ENCODE assay signal across 27 cellular contexts in genomic region chr5:151738125-151738848, GRCh38. TPM values are rescaled to one million over a fixed set of nuclear protein-coding genes. Genes with fewer than 3 reads are reported as not detected.
A peak's percentile ranks its signal among the peaks of the same experiment; 100 is the strongest.
DNase-seq lines count a peak whose midpoint lies in the region; ATAC-seq and TF ChIP-seq lines count a peak whose summit lies in the region.
"Had no signal": no experiment of that assay in that cellular context is flagged by ENCODE, and none has a peak within 500 bp of the region (broad histone marks: within the 10 kb centered on the region; RNA-seq: fewer than 3 reads in every experiment).

No MANE protein-coding gene starts in this region.

- no peaks in the 10 kb centered on the region for H4K20me1 ChIP-seq in fibroblast of lung (ENCODE audit: control insufficient read depth, extremely low read depth, insufficient read depth, low read length)

- H3K27ac ChIP-seq in RWPE2 (ENCODE audit: poor library complexity, severe bottlenecking) (peak overlapping the region; percentile 98), fibroblast of lung (ENCODE audit: insufficient read depth, low read length) (peak overlapping the region; percentile 93)
- H3K27ac ChIP-seq: prostate gland, thoracic aorta had no signal

- H3K27ac Mint-ChIP-seq in osteocyte (ENCODE audit: unreplicated experiment) = peak overlapping the region; percentile 96
- H3K27ac Mint-ChIP-seq in activated naive CD8-positive, alpha-beta T cell treated with anti-CD3 and anti-CD28 coated beads for 36 hours = no peak overlapping the region
- H3K27ac Mint-ChIP-seq: activated naive CD4-positive, alpha-beta T cell treated with anti-CD3 and anti-CD28 coated beads, Interleukin-2, amount 10 ng/mL, durations not matched to agents 7 days and 5 days; activated T-cell treated with anti-CD3 and anti-CD28 coated beads, Interleukin-2, amount 50 U/mL, for 72 hours; CD4-positive, alpha-beta T cell; stimulated activated effector memory CD8-positive, alpha-beta T cell treated with anti-CD3 and anti-CD28 coated beads, Interleukin-12 subunit alpha, Interleukin-12 subunit beta, amount 100 ng/mL, for 72 hours; T-cell had no signal

- peaks cover 29% of the 10 kb centered on the region for H3K4me1 ChIP-seq in RWPE2 (ENCODE audit: insufficient read depth, poor library complexity, severe bottlenecking)
- H3K4me1 ChIP-seq in fibroblast of lung (ENCODE audit: control insufficient read depth, extremely low read depth, insufficient read depth, low read length) = peaks cover 24% of the 10 kb centered on the region
- H3K4me1 ChIP-seq: prostate gland had no signal

- H3K4me3 Mint-ChIP-seq in osteocyte (ENCODE audit: unreplicated experiment) = no peak overlapping the region
- no peak overlapping the region for H3K4me3 Mint-ChIP-seq in activated naive CD8-positive, alpha-beta T cell treated with anti-CD3 and anti-CD28 coated beads for 36 hours
- H3K4me3 Mint-ChIP-seq: activated naive CD4-positive, alpha-beta T cell treated with anti-CD3 and anti-CD28 coated beads, Interleukin-2, amount 10 ng/mL, durations not matched to agents 7 days and 5 days; activated T-cell treated with anti-CD3 and anti-CD28 coated beads, Interleukin-2, amount 50 U/mL, for 72 hours; CD4-positive, alpha-beta T cell; stimulated activated effector memory CD8-positive, alpha-beta T cell treated with anti-CD3 and anti-CD28 coated beads, Interleukin-12 subunit alpha, Interleukin-12 subunit beta, amount 100 ng/mL, for 72 hours; T-cell had no signal

- H3K36me3 Mint-ChIP-seq in osteocyte (ENCODE audit: unreplicated experiment) = peaks cover 4% of the 10 kb centered on the region
- peaks cover 3% of the 10 kb centered on the region for H3K36me3 Mint-ChIP-seq in activated naive CD8-positive, alpha-beta T cell treated with anti-CD3 and anti-CD28 coated beads for 36 hours

- peaks cover 14% of the 10 kb centered on the region for H3K36me3 ChIP-seq in RWPE2 (ENCODE audit: low read depth)
- H3K36me3 ChIP-seq in fibroblast of lung (ENCODE audit: control insufficient read depth, insufficient read depth, low read length) = no peaks in the 10 kb centered on the region
- H3K36me3 ChIP-seq: prostate gland, thoracic aorta had no signal

- no peak overlapping the region for H3K4me2 ChIP-seq in fibroblast of lung (ENCODE audit: extremely low read depth, insufficient read depth, low read length)

- no peaks in the 10 kb centered on the region for H3K9me3 Mint-ChIP-seq in osteocyte (ENCODE audit: unreplicated experiment)
- no peaks in the 10 kb centered on the region for H3K9me3 Mint-ChIP-seq in activated naive CD8-positive, alpha-beta T cell treated with anti-CD3 and anti-CD28 coated beads for 36 hours
- H3K9me3 Mint-ChIP-seq: activated naive CD4-positive, alpha-beta T cell treated with anti-CD3 and anti-CD28 coated beads, Interleukin-2, amount 10 ng/mL, durations not matched to agents 7 days and 5 days; activated T-cell treated with anti-CD3 and anti-CD28 coated beads, Interleukin-2, amount 50 U/mL, for 72 hours; CD4-positive, alpha-beta T cell; stimulated activated effector memory CD8-positive, alpha-beta T cell treated with anti-CD3 and anti-CD28 coated beads, Interleukin-12 subunit alpha, Interleukin-12 subunit beta, amount 100 ng/mL, for 72 hours; T-cell had no signal

- no peak for ATAC-seq in RWPE2 (ENCODE audit: low read depth)
- no peak for ATAC-seq in HG03432 (IDR thresholded peaks at IDR 0.05; ENCODE audit: unreplicated experiment)
- no peak for ATAC-seq in GM21737 (IDR thresholded peaks at IDR 0.05; ENCODE audit: unreplicated experiment)
- ATAC-seq: activated T-cell treated with anti-CD3 and anti-CD28 coated beads, Interleukin-2, amount 50 U/mL, for 72 hours; left colon; stimulated activated effector memory CD8-positive, alpha-beta T cell treated with anti-CD3 and anti-CD28 coated beads, Interleukin-12 subunit alpha, Interleukin-12 subunit beta, amount 100 ng/mL, for 72 hours; T-cell had no signal

- H3K4me1 Mint-ChIP-seq in osteocyte (ENCODE audit: unreplicated experiment) = peaks cover 49% of the 10 kb centered on the region
- H3K4me1 Mint-ChIP-seq in activated naive CD8-positive, alpha-beta T cell treated with anti-CD3 and anti-CD28 coated beads for 36 hours = peaks cover 12% of the 10 kb centered on the region

- H2AFZ ChIP-seq in fibroblast of lung (ENCODE audit: low read length) = no peak overlapping the region

- TF ChIP-seq CTCF in RWPE2 (IDR thresholded peaks at IDR 0.05; ENCODE audit: poor library complexity, severe bottlenecking) (no peak), fibroblast of lung (conservative IDR thresholded peaks at IDR 0.05 in 1 of 2, IDR thresholded peaks at IDR 0.05 in 1 of 2; ENCODE audit: low read depth in 1 of 2, low read length in 2 of 2) (no peak), osteocyte (IDR thresholded peaks at IDR 0.05) (no peak)

- H3K4me3 ChIP-seq in RWPE2 (ENCODE audit: severe bottlenecking) (no peak overlapping the region), fibroblast of lung (replicated peaks in 1 of 4; ENCODE audit: control extremely low read depth in 1 of 4, insufficient read depth in 1 of 4, low read depth in 3 of 4, low read length in 4 of 4) (no peak overlapping the region)
- H3K4me3 ChIP-seq: prostate gland, thoracic aorta had no signal

- H3K27me3 ChIP-seq in RWPE2 (ENCODE audit: insufficient read depth, poor library complexity, severe bottlenecking) (no peaks in the 10 kb centered on the region), fibroblast of lung (ENCODE audit: control insufficient read depth, insufficient read depth, low read length) (no peaks in the 10 kb centered on the region)

- H3K9ac ChIP-seq in fibroblast of lung (ENCODE audit: insufficient read depth, low read length) = no peak overlapping the region

- H3K27me3 Mint-ChIP-seq in osteocyte (ENCODE audit: unreplicated experiment) = no peaks in the 10 kb centered on the region
- no peaks in the 10 kb centered on the region for H3K27me3 Mint-ChIP-seq in activated naive CD8-positive, alpha-beta T cell treated with anti-CD3 and anti-CD28 coated beads for 36 hours
- H3K27me3 Mint-ChIP-seq: activated naive CD4-positive, alpha-beta T cell treated with anti-CD3 and anti-CD28 coated beads, Interleukin-2, amount 10 ng/mL, durations not matched to agents 7 days and 5 days; CD4-positive, alpha-beta T cell; T-cell had no signal

- H3K9me3 ChIP-seq in RWPE2 (ENCODE audit: severe bottlenecking) (no peaks in the 10 kb centered on the region), fibroblast of lung (ENCODE audit: control insufficient read depth, insufficient read depth, low read depth, low read length) (no peaks in the 10 kb centered on the region)
- H3K9me3 ChIP-seq: prostate gland, thoracic aorta had no signal

- peak; percentile 46 for DNase-seq in EL
- no peak for DNase-seq in RWPE2 (ENCODE audit: low spot score)
- DNase-seq in fibroblast of lung (ENCODE audit: low read depth in 2 of 2) = peak in 1 of 2 donors; percentile 70
- no peak for DNase-seq in osteocyte (ENCODE audit: extremely low spot score, unreplicated experiment)
- no peak for DNase-seq in activated naive CD8-positive, alpha-beta T cell treated with anti-CD3 and anti-CD28 coated beads for 36 hours
- DNase-seq in NCI-H2029 (lab: John Stamatoyannopoulos, UW) = no peak
- DNase-seq: activated CD8-positive, alpha-beta memory T cell treated with anti-CD3 and anti-CD28 coated beads for 24 hours; activated naive CD4-positive, alpha-beta T cell treated with anti-CD3 and anti-CD28 coated beads, Interleukin-2, amount 10 ng/mL, durations not matched to agents 7 days and 5 days; activated T-cell treated with anti-CD3 and anti-CD28 coated beads, Interleukin-2, amount 50 U/mL, for 72 hours; CD4-positive, alpha-beta T cell; DMS 273 treated with DMSO at 0.1 percent for 48 hours; effector CD8-positive, alpha-beta T cell; GDM1; glutamatergic neuron; Kasumi-1; left colon; NCI-H1092; NCI-H2081; NCI-H82; SHP77; stimulated activated CD4-positive, alpha-beta T cell treated with anti-CD3 and anti-CD28 coated beads, Interleukin-2, amount 100 ng/mL, for 24 hours; T-cell had no signal

- no peaks in the 10 kb centered on the region for H3K79me2 ChIP-seq in fibroblast of lung (ENCODE audit: control insufficient read depth, insufficient read depth, low read length)

RNA-seq across cellular contexts. Expression of gene ATOX1, which starts 20.1 kb away (rescaled TPM):
- 48.5 and 59.9 TPM in 2 replicates for total RNA-seq in fibroblast of lung
- 245 and 375 TPM in 2 replicates for polyA plus RNA-seq in fibroblast of lung
- 286 and 292 TPM in 2 replicates for polyA plus RNA-seq in fibroblast of lung (2012)
- polyA minus RNA-seq in fibroblast of lung (ENCODE audit: low replicate concordance) = 169 and 197 TPM in 2 replicates
- total RNA-seq in osteocyte = 104 and 107 TPM in 2 replicates
- total RNA-seq in activated naive CD8-positive, alpha-beta T cell treated with anti-CD3 and anti-CD28 coated beads for 36 hours = 10 to 100 TPM; 97.7 to 98.6 TPM

RNA-seq across cellular contexts. Expression of gene G3BP1, which starts 33.5 kb away (rescaled TPM):
- total RNA-seq in fibroblast of lung (110 and 132 TPM in 2 replicates), osteocyte (184 and 205 TPM in 2 replicates)
- polyA plus RNA-seq in fibroblast of lung = 68.2 and 89.9 TPM in 2 replicates
- polyA plus RNA-seq in fibroblast of lung (2012) = 117 and 143 TPM in 2 replicates
- 100.0 and 206 TPM in 2 replicates for polyA minus RNA-seq in fibroblast of lung (ENCODE audit: low replicate concordance)
- 100 to 1,000 TPM; 364 to 375 TPM for total RNA-seq in activated naive CD8-positive, alpha-beta T cell treated with anti-CD3 and anti-CD28 coated beads for 36 hours

RNA-seq across cellular contexts. Expression of gene SPARC, which starts 51.6 kb away (rescaled TPM):
- 408 and 448 TPM in 2 replicates for total RNA-seq in fibroblast of lung
- polyA plus RNA-seq in fibroblast of lung = 3,177 and 6,513 TPM in 2 replicates
- 2,724 and 6,217 TPM in 2 replicates for polyA plus RNA-seq in fibroblast of lung (2012)
- polyA minus RNA-seq in fibroblast of lung (ENCODE audit: low replicate concordance) = 2,926 and 5,651 TPM in 2 replicates
- 9,466 and 10,195 TPM in 2 replicates for total RNA-seq in osteocyte
- total RNA-seq in activated naive CD8-positive, alpha-beta T cell treated with anti-CD3 and anti-CD28 coated beads for 36 hours = under 1 TPM; 0.62 to 0.66 TPM
- total RNA-seq: activated T-cell treated with anti-CD3 and anti-CD28 coated beads, Interleukin-2, amount 50 U/mL, for 72 hours had no signal

Comparison
In these comparisons a context has a peak if more than half of its experiments do, and no peak if none do; other contexts are left out.
1. RNA of gene SPARC, which starts 51.6 kb away (total RNA-seq): 9,466 to 10,195 TPM in osteocyte and 408 to 448 TPM in fibroblast of lung; 0.62 to 0.66 TPM in activated naive CD8-positive, alpha-beta T cell treated with anti-CD3 and anti-CD28 coated beads for 36 hours; every median in the first group is over 100 times any median in the second.